30 cellular contexts compared by ENCODE assay signal in genomic region chrX:54950730-54951375, GRCh38. TPM values are rescaled to one million over a fixed set of nuclear protein-coding genes. Genes with fewer than 3 reads are reported as not detected.
DNase-seq lines count a peak whose midpoint lies in the region; ATAC-seq, FAIRE-seq and TF ChIP-seq lines count a peak whose summit lies in the region.
"Had no signal": no experiment of that assay in that cellular context is flagged by ENCODE, and none has a peak within 500 bp of the region (broad histone marks: within the 10 kb centered on the region; RNA-seq: fewer than 3 reads in every experiment).

No MANE protein-coding gene starts in this region.

- H3K9me3 ChIP-seq in right lobe of liver (no peaks in the 10 kb centered on the region), HepG2 (ENCODE audit: low read length) (no peaks in the 10 kb centered on the region), smooth muscle cell (replicated peaks; ENCODE audit: low read depth) (no peaks in the 10 kb centered on the region)
- H3K9me3 ChIP-seq: A549, BLaER1, gastroesophageal sphincter, upper lobe of right lung had no signal

- no peak overlapping the region for H2AFZ ChIP-seq in HepG2 (ENCODE audit: low read length)
- no peak overlapping the region for H2AFZ ChIP-seq in smooth muscle cell (ENCODE audit: low read depth)

- 31% methylated on average over 2 of the region's 8 CpGs for WGBS in right lobe of liver (ENCODE audit: insufficient coverage, low coverage, low lambda C conversion rate, missing lambda C conversion rate)
- WGBS in HepG2 (ENCODE audit: low lambda C conversion rate) = no CpG with 5 or more reads among the region's 8 CpGs
- 72% methylated on average over 8 of the region's 8 CpGs for WGBS in smooth muscle cell (ENCODE audit: low lambda C conversion rate)

- peak; percentile 35 to 65 (median 44) for ATAC-seq in right lobe of liver
- ATAC-seq in HepG2 = no peak
- no peak for ATAC-seq in naive thymus-derived CD8-positive, alpha-beta T cell
- ATAC-seq: A549, gastroesophageal sphincter, HCT116, left cardiac atrium, upper lobe of right lung had no signal

- H3K4me2 ChIP-seq in HepG2 (ENCODE audit: low read depth, low read length) = no peak overlapping the region
- no peak overlapping the region for H3K4me2 ChIP-seq in smooth muscle cell
- H3K4me2 ChIP-seq: A549, BLaER1 had no signal

- H3F3A ChIP-seq in smooth muscle cell (ENCODE audit: low read depth) = no peaks in the 10 kb centered on the region

- H3K27ac Mint-ChIP-seq in activated naive CD8-positive, alpha-beta T cell treated with anti-CD3 and anti-CD28 coated beads for 36 hours = no peak overlapping the region
- no peak overlapping the region for H3K27ac Mint-ChIP-seq in naive thymus-derived CD8-positive, alpha-beta T cell
- H3K27ac Mint-ChIP-seq: nephron; stimulated activated naive CD8-positive, alpha-beta T cell treated with anti-CD3 and anti-CD28 coated beads, Interleukin-15, Interleukin-2, amounts not matched to agents 100 ng/mL and 50 ng/mL, for 24 hours had no signal

- TF ChIP-seq CTCF in right lobe of liver (IDR thresholded peaks at IDR 0.05) = no peak
- no peak for TF ChIP-seq CTCF in HepG2 (CRISPR knock-in tag; IDR thresholded peaks at IDR 0.05)
- peak; percentile 26; the same call in 1 of the 2 replicates for TF ChIP-seq CTCF in VCaP (conservative IDR thresholded peaks at IDR 0.05)
- no peak for TF ChIP-seq CTCF in smooth muscle cell (IDR thresholded peaks at IDR 0.05; ENCODE audit: borderline replicate concordance, insufficient read depth, poor library complexity, severe bottlenecking)

- no peaks in the 10 kb centered on the region for H3K36me3 Mint-ChIP-seq in activated naive CD8-positive, alpha-beta T cell treated with anti-CD3 and anti-CD28 coated beads for 36 hours
- no peaks in the 10 kb centered on the region for H3K36me3 Mint-ChIP-seq in naive thymus-derived CD8-positive, alpha-beta T cell

- no peaks in the 10 kb centered on the region for H3K27me3 ChIP-seq in right lobe of liver
- H3K27me3 ChIP-seq in HepG2 (ENCODE audit: control insufficient read depth in 1 of 2, insufficient read depth in 2 of 2, low read length in 2 of 2) = no peaks in the 10 kb centered on the region
- no peaks in the 10 kb centered on the region for H3K27me3 ChIP-seq in smooth muscle cell (ENCODE audit: low read depth)
- H3K27me3 ChIP-seq: gastroesophageal sphincter, upper lobe of right lung had no signal

- H3K36me3 ChIP-seq in right lobe of liver (peaks cover 0 to 9% (median 0%) of the 10 kb centered on the region in 4 donors), HepG2 (replicated peaks in 1 of 2; ENCODE audit: control insufficient read depth in 1 of 2, insufficient read depth in 2 of 2, low read length in 2 of 2) (no peaks in the 10 kb centered on the region), smooth muscle cell (ENCODE audit: low read depth) (no peaks in the 10 kb centered on the region)
- H3K36me3 ChIP-seq: BLaER1, gastroesophageal sphincter, upper lobe of right lung had no signal

- H3K9ac ChIP-seq in HepG2 (ENCODE audit: insufficient read depth, low read depth, low read length) (no peak overlapping the region), smooth muscle cell (ENCODE audit: low read depth) (no peak overlapping the region)
- H3K9ac ChIP-seq: BLaER1 had no signal

- TF ChIP-seq POLR2A in right lobe of liver (IDR thresholded peaks at IDR 0.05) = no peak
- TF ChIP-seq POLR2A in HepG2 (IDR thresholded peaks at IDR 0.05; ENCODE audit: insufficient read depth in 1 of 2, low read depth in 2 of 2, low read length in 2 of 2) = no peak

- H3K79me2 ChIP-seq in HepG2 (ENCODE audit: insufficient read depth, low read length) = no peaks in the 10 kb centered on the region
- no peaks in the 10 kb centered on the region for H3K79me2 ChIP-seq in smooth muscle cell (ENCODE audit: low read depth)

- CTCF ChIA-PET in HepG2 (lab: Yijun Ruan, JAX; ENCODE audit: low intra/inter-chr PET ratio, low total read pairs) = no interaction called here

- POLR2A ChIA-PET in HepG2 (lab: Yijun Ruan, JAX) = no interaction called here
- POLR2A ChIA-PET in naive thymus-derived CD8-positive, alpha-beta T cell (lab: Charles Lee) = no interaction called here

- TF ChIP-seq EP300 in HepG2 (IDR thresholded peaks at IDR 0.05; ENCODE audit: low read depth in 2 of 2, low read length in 2 of 2) (no peak), HepG2 (CRISPR knock-in tag; IDR thresholded peaks at IDR 0.05; ENCODE audit: borderline replicate concordance) (no peak)

- no peak for FAIRE-seq in HepG2 (lab: Jason Lieb, UNC)
- FAIRE-seq: A549, GM12892 had no signal

- no peaks in the 10 kb centered on the region for H3K9me3 Mint-ChIP-seq in activated naive CD8-positive, alpha-beta T cell treated with anti-CD3 and anti-CD28 coated beads for 36 hours
- H3K9me3 Mint-ChIP-seq in naive thymus-derived CD8-positive, alpha-beta T cell = no peaks in the 10 kb centered on the region
- H3K9me3 Mint-ChIP-seq: stimulated activated naive CD8-positive, alpha-beta T cell treated with anti-CD3 and anti-CD28 coated beads, Interleukin-15, Interleukin-2, amounts not matched to agents 100 ng/mL and 50 ng/mL, for 24 hours had no signal

- intact Hi-C loops in right lobe of liver (cut with DNase I) (no loop called here), HepG2 (cut with micrococcal nuclease; ENCODE audit: unreplicated experiment) (no loop called here)

- H3K4me1 ChIP-seq in right lobe of liver (no peaks in the 10 kb centered on the region), HepG2 (ENCODE audit: insufficient read depth, low read length) (no peaks in the 10 kb centered on the region), smooth muscle cell (ENCODE audit: low read depth) (no peaks in the 10 kb centered on the region)
- H3K4me1 ChIP-seq: A549, BLaER1, gastroesophageal sphincter, upper lobe of right lung had no signal

- DNase-seq in right lobe of liver = peak in 2 of 3 donors; percentile 62 to 66
- no peak for DNase-seq in HepG2 (ENCODE audit: low spot score)
- DNase-seq in NCI-H2107 (lab: John Stamatoyannopoulos, UW) = peak; percentile 43
- DNase-seq in activated naive CD8-positive, alpha-beta T cell treated with anti-CD3 and anti-CD28 coated beads for 36 hours = no peak
- no peak for DNase-seq in smooth muscle cell (lab: John Stamatoyannopoulos, UW; ENCODE audit: unreplicated experiment)
- no peak for DNase-seq in stimulated activated CD4-positive, alpha-beta T cell treated with anti-CD3 and anti-CD28 coated beads, Interleukin-1b, Interleukin-23, amount 100 ng/mL, for 48 hours
- DNase-seq in naive thymus-derived CD8-positive, alpha-beta T cell = no peak
- DNase-seq: activated CD4-positive, alpha-beta T cell treated with anti-CD3 and anti-CD28 coated beads, Interleukin-2, amount 50 U/mL, for 4 hours; activated naive CD4-positive, alpha-beta T cell treated with Interleukin-2 at 50 U/mL for 16 hours; aorta; DMS 273 treated with DMSO at 0.1 percent for 48 hours; effector CD4-positive, alpha-beta T cell; IMR-90; left cardiac atrium; MV-4-11; NCI-H524 treated with DMSO at 0.1 percent for 48 hours; OCI-M1; SIG-M5; stimulated activated CD4-positive, alpha-beta T cell treated with anti-CD3 and anti-CD28 coated beads, Interleukin-2, amount 100 ng/mL, for 48 hours; T-helper 1 cell; upper lobe of right lung had no signal

- no peak overlapping the region for H3K4me3 ChIP-seq in right lobe of liver
- H3K4me3 ChIP-seq in HepG2 (replicated peaks in 1 of 3; ENCODE audit: insufficient read depth in 1 of 3, low read depth in 2 of 3, low read length in 3 of 3) = no peak overlapping the region
- no peak overlapping the region for H3K4me3 ChIP-seq in smooth muscle cell
- H3K4me3 ChIP-seq: A549, BLaER1, gastroesophageal sphincter, upper lobe of right lung had no signal

- H3K4me3 Mint-ChIP-seq in activated naive CD8-positive, alpha-beta T cell treated with anti-CD3 and anti-CD28 coated beads for 36 hours = no peak overlapping the region
- no peak overlapping the region for H3K4me3 Mint-ChIP-seq in naive thymus-derived CD8-positive, alpha-beta T cell
- H3K4me3 Mint-ChIP-seq: nephron; stimulated activated naive CD8-positive, alpha-beta T cell treated with anti-CD3 and anti-CD28 coated beads, Interleukin-15, Interleukin-2, amounts not matched to agents 100 ng/mL and 50 ng/mL, for 24 hours had no signal

- no peaks in the 10 kb centered on the region for H3K4me1 Mint-ChIP-seq in activated naive CD8-positive, alpha-beta T cell treated with anti-CD3 and anti-CD28 coated beads for 36 hours
- peaks cover 0 to 5% (median 0%) of the 10 kb centered on the region in 4 donors for H3K4me1 Mint-ChIP-seq in naive thymus-derived CD8-positive, alpha-beta T cell
- H3K4me1 Mint-ChIP-seq: nephron had no signal

- no peak for TF ChIP-seq RAD21 in HepG2 (CRISPR knock-in tag; IDR thresholded peaks at IDR 0.05)

- H4K20me1 ChIP-seq in HepG2 (ENCODE audit: insufficient read depth, low read length) (no peaks in the 10 kb centered on the region), smooth muscle cell (ENCODE audit: low read depth) (no peaks in the 10 kb centered on the region)
- H4K20me1 ChIP-seq: BLaER1 had no signal

- no peaks in the 10 kb centered on the region for H3K27me3 Mint-ChIP-seq in activated naive CD8-positive, alpha-beta T cell treated with anti-CD3 and anti-CD28 coated beads for 36 hours
- no peaks in the 10 kb centered on the region for H3K27me3 Mint-ChIP-seq in naive thymus-derived CD8-positive, alpha-beta T cell
- H3K27me3 Mint-ChIP-seq: stimulated activated naive CD8-positive, alpha-beta T cell treated with anti-CD3 and anti-CD28 coated beads, Interleukin-15, Interleukin-2, amounts not matched to agents 100 ng/mL and 50 ng/mL, for 24 hours had no signal

- in situ Hi-C loops in HepG2 (cut with HindIII; ENCODE audit: extremely low pct_ligation_motif_present, low pct_unique_long_range_greater_than_20kb) = no loop called here

- no TSS peak for BruUV-seq in HepG2 (replicated peaks; lab: Mats Ljungman, UMichigan)

- H3K27ac ChIP-seq in right lobe of liver (no peak overlapping the region), HepG2 (ENCODE audit: extremely low read length, insufficient read depth, low read length) (no peak overlapping the region), VCaP (peak overlapping the region; percentile 66), smooth muscle cell (ENCODE audit: low read depth) (no peak overlapping the region)
- H3K27ac ChIP-seq: A549, BLaER1, gastroesophageal sphincter, HL-60, upper lobe of right lung had no signal

RNA-seq across cellular contexts. Expression of gene TRO, which starts 30.2 kb away (rescaled TPM):
- 1 to 10 TPM in 1 of 6 experiments, under 1 TPM in 5; 0.06 to 1.4 (median 0.49) TPM for total RNA-seq in right lobe of liver
- 7.5 and 13.8 TPM in 2 replicates for total RNA-seq in HepG2 (2016; rRNA removed; fragmentation: Illumina TruSeq; extraction: Trizol)
- total RNA-seq in HepG2 (2016; cell fraction: cytosol; rRNA removed; fragmentation: Illumina TruSeq; extraction: Trizol; ENCODE audit: low read depth) = 0.71 and 1.3 TPM in 2 replicates
- total RNA-seq in HepG2 (2016; cell fraction: insoluble cytoplasmic fraction; rRNA removed; fragmentation: Illumina TruSeq; extraction: Trizol) = 7.0 and 14.8 TPM in 2 replicates
- total RNA-seq in HepG2 (2016; cell fraction: membrane; rRNA removed; fragmentation: Illumina TruSeq; extraction: Trizol) = 1.6 and 1.8 TPM in 2 replicates
- 20.8 and 22.3 TPM in 2 replicates for total RNA-seq in HepG2 (2016; cell fraction: nucleus; rRNA removed; fragmentation: Illumina TruSeq; extraction: Trizol)
- polyA plus RNA-seq in HepG2 (2011; rRNA removed) = 25.4 and 36.3 TPM in 2 replicates
- polyA plus RNA-seq in HepG2 (2011; cell fraction: cytosol; rRNA removed) = 11.4 and 14.3 TPM in 2 replicates
- polyA plus RNA-seq in HepG2 (2011; cell fraction: nucleus; rRNA removed) = 189 and 210 TPM in 2 replicates
- polyA plus RNA-seq in HepG2 (2012) = 13.1 and 14.2 TPM in 2 replicates
- 0.34 and 0.37 TPM in 2 replicates for polyA plus RNA-seq in HepG2 (2016; cell fraction: cytosol; fragmentation: Illumina TruSeq; extraction: Trizol; ENCODE audit: low read depth)
- polyA plus RNA-seq in HepG2 (2016; cell fraction: insoluble cytoplasmic fraction; fragmentation: Illumina TruSeq; extraction: Trizol; ENCODE audit: low read depth) = 3.6 and 5.1 TPM in 2 replicates
- polyA plus RNA-seq in HepG2 (2016; cell fraction: membrane; fragmentation: Illumina TruSeq; extraction: Trizol; ENCODE audit: low read depth) = 0.68 and 0.82 TPM in 2 replicates
- polyA plus RNA-seq in HepG2 (2016; cell fraction: nucleus; fragmentation: Illumina TruSeq; extraction: Trizol; ENCODE audit: insufficient read depth, low read depth) = 56.4 and 60.7 TPM in 2 replicates
- polyA minus RNA-seq in HepG2 (2011; rRNA and poly(A)+ RNA removed; ENCODE audit: low replicate concordance) = 12.8 TPM in 1 of 2 replicates, not detected in the other
- 7.1 and 7.9 TPM in 2 replicates for polyA minus RNA-seq in HepG2 (2011; cell fraction: cytosol; rRNA and poly(A)+ RNA removed)
- 22.1 and 22.8 TPM in 2 replicates for polyA minus RNA-seq in HepG2 (2011; cell fraction: nucleus; rRNA and poly(A)+ RNA removed)
- total RNA-seq in activated naive CD8-positive, alpha-beta T cell treated with anti-CD3 and anti-CD28 coated beads for 36 hours = 1 to 10 TPM; 5.9 to 7.9 TPM
- total RNA-seq in smooth muscle cell = 60.0 and 78.7 TPM in 2 replicates
- polyA plus RNA-seq in smooth muscle cell = 84.6 and 98.6 TPM in 2 replicates
- 1 to 10 TPM; 3.2 to 4.0 TPM for total RNA-seq in naive thymus-derived CD8-positive, alpha-beta T cell
- 1 to 10 TPM in 2 of 3 donors, under 1 TPM in 1; 0.48 to 2.6 (median 1.2) TPM for polyA plus RNA-seq in naive thymus-derived CD8-positive, alpha-beta T cell

RNA-seq across cellular contexts. Expression of gene PFKFB1, which starts 43.1 kb away (rescaled TPM):
- total RNA-seq in right lobe of liver (10 to 100 TPM in 4 of 6 experiments, 1 to 10 TPM in 2; 3.8 to 21.8 (median 16.7) TPM), HepG2 (2016; rRNA removed; fragmentation: Illumina TruSeq; extraction: Trizol) (1.5 and 1.7 TPM in 2 replicates), smooth muscle cell (not detected in 2 replicates)
- 1.3 and 1.7 TPM in 2 replicates for total RNA-seq in HepG2 (2016; cell fraction: cytosol; rRNA removed; fragmentation: Illumina TruSeq; extraction: Trizol; ENCODE audit: low read depth)
- total RNA-seq in HepG2 (2016; cell fraction: insoluble cytoplasmic fraction; rRNA removed; fragmentation: Illumina TruSeq; extraction: Trizol) = 1.5 and 1.6 TPM in 2 replicates
- total RNA-seq in HepG2 (2016; cell fraction: membrane; rRNA removed; fragmentation: Illumina TruSeq; extraction: Trizol) = 1.1 and 1.4 TPM in 2 replicates
- total RNA-seq in HepG2 (2016; cell fraction: nucleus; rRNA removed; fragmentation: Illumina TruSeq; extraction: Trizol) = 2.6 and 3.1 TPM in 2 replicates
- polyA plus RNA-seq in HepG2 (2011; rRNA removed) (2.9 and 3.8 TPM in 2 replicates), smooth muscle cell (0.37 and 0.42 TPM in 2 replicates)
- polyA plus RNA-seq in HepG2 (2011; cell fraction: cytosol; rRNA removed) = 1.3 and 2.3 TPM in 2 replicates
- 5.8 and 10.5 TPM in 2 replicates for polyA plus RNA-seq in HepG2 (2011; cell fraction: nucleus; rRNA removed)
- 1.7 and 3.6 TPM in 2 replicates for polyA plus RNA-seq in HepG2 (2012)
- 0.21 TPM in 1 of 2 replicates, not detected in the other for polyA plus RNA-seq in HepG2 (2016; cell fraction: cytosol; fragmentation: Illumina TruSeq; extraction: Trizol; ENCODE audit: low read depth)
- polyA plus RNA-seq in HepG2 (2016; cell fraction: insoluble cytoplasmic fraction; fragmentation: Illumina TruSeq; extraction: Trizol; ENCODE audit: low read depth) = 1.5 and 1.6 TPM in 2 replicates
- polyA plus RNA-seq in HepG2 (2016; cell fraction: membrane; fragmentation: Illumina TruSeq; extraction: Trizol; ENCODE audit: low read depth) = 0.22 and 0.62 TPM in 2 replicates
- polyA plus RNA-seq in HepG2 (2016; cell fraction: nucleus; fragmentation: Illumina TruSeq; extraction: Trizol; ENCODE audit: insufficient read depth, low read depth) = 6.1 and 6.2 TPM in 2 replicates
- 2.2 TPM in 1 of 2 replicates, not detected in the other for polyA minus RNA-seq in HepG2 (2011; rRNA and poly(A)+ RNA removed; ENCODE audit: low replicate concordance)
- 0.70 and 1.7 TPM in 2 replicates for polyA minus RNA-seq in HepG2 (2011; cell fraction: cytosol; rRNA and poly(A)+ RNA removed)
- polyA minus RNA-seq in HepG2 (2011; cell fraction: nucleus; rRNA and poly(A)+ RNA removed) = 4.2 and 6.3 TPM in 2 replicates
- under 1 TPM; 0.54 to 0.86 TPM for total RNA-seq in activated naive CD8-positive, alpha-beta T cell treated with anti-CD3 and anti-CD28 coated beads for 36 hours
- total RNA-seq in naive thymus-derived CD8-positive, alpha-beta T cell = 1 to 10 TPM in 1 of 2 experiments, under 1 TPM in 1; 0.44 to 1.1 TPM
- under 1 TPM; 0.16 to 0.31 (median 0.26) TPM for polyA plus RNA-seq in naive thymus-derived CD8-positive, alpha-beta T cell
- total RNA-seq: upper lobe of right lung had no signal
- polyA plus RNA-seq: aorta had no signal

RNA-seq across cellular contexts. Expression of gene APEX2, which starts 49.3 kb away (rescaled TPM):
- total RNA-seq in right lobe of liver (10 to 100 TPM in 2 of 6 experiments, 1 to 10 TPM in 4; 4.9 to 12.5 (median 8.6) TPM), HepG2 (2016; rRNA removed; fragmentation: Illumina TruSeq; extraction: Trizol) (12.7 and 16.2 TPM in 2 replicates), smooth muscle cell (9.3 and 16.5 TPM in 2 replicates)
- 1.4 and 1.9 TPM in 2 replicates for total RNA-seq in HepG2 (2016; cell fraction: cytosol; rRNA removed; fragmentation: Illumina TruSeq; extraction: Trizol; ENCODE audit: low read depth)
- total RNA-seq in HepG2 (2016; cell fraction: insoluble cytoplasmic fraction; rRNA removed; fragmentation: Illumina TruSeq; extraction: Trizol) = 13.0 and 15.4 TPM in 2 replicates
- total RNA-seq in HepG2 (2016; cell fraction: membrane; rRNA removed; fragmentation: Illumina TruSeq; extraction: Trizol) = 4.6 and 6.1 TPM in 2 replicates
- 6.2 and 8.3 TPM in 2 replicates for total RNA-seq in HepG2 (2016; cell fraction: nucleus; rRNA removed; fragmentation: Illumina TruSeq; extraction: Trizol)
- polyA plus RNA-seq in HepG2 (2011; rRNA removed) (14.6 and 17.8 TPM in 2 replicates), smooth muscle cell (16.1 and 22.5 TPM in 2 replicates)
- polyA plus RNA-seq in HepG2 (2011; cell fraction: cytosol; rRNA removed) = 16.0 and 18.7 TPM in 2 replicates
- 10.1 and 11.9 TPM in 2 replicates for polyA plus RNA-seq in HepG2 (2011; cell fraction: nucleus; rRNA removed)
- polyA plus RNA-seq in HepG2 (2012) = 5.0 and 5.1 TPM in 2 replicates
- polyA plus RNA-seq in HepG2 (2016; cell fraction: cytosol; fragmentation: Illumina TruSeq; extraction: Trizol; ENCODE audit: low read depth) = 1.7 TPM in 2 replicates
- 19.5 and 21.2 TPM in 2 replicates for polyA plus RNA-seq in HepG2 (2016; cell fraction: insoluble cytoplasmic fraction; fragmentation: Illumina TruSeq; extraction: Trizol; ENCODE audit: low read depth)
- polyA plus RNA-seq in HepG2 (2016; cell fraction: membrane; fragmentation: Illumina TruSeq; extraction: Trizol; ENCODE audit: low read depth) = 4.1 and 4.3 TPM in 2 replicates
- 12.6 and 12.8 TPM in 2 replicates for polyA plus RNA-seq in HepG2 (2016; cell fraction: nucleus; fragmentation: Illumina TruSeq; extraction: Trizol; ENCODE audit: insufficient read depth, low read depth)
- 23.2 and 111 TPM in 2 replicates for polyA minus RNA-seq in HepG2 (2011; rRNA and poly(A)+ RNA removed; ENCODE audit: low replicate concordance)
- polyA minus RNA-seq in HepG2 (2011; cell fraction: cytosol; rRNA and poly(A)+ RNA removed) = 7.2 and 11.3 TPM in 2 replicates
- 6.3 and 8.0 TPM in 2 replicates for polyA minus RNA-seq in HepG2 (2011; cell fraction: nucleus; rRNA and poly(A)+ RNA removed)
- 10 to 100 TPM; 41.7 to 41.8 TPM for total RNA-seq in activated naive CD8-positive, alpha-beta T cell treated with anti-CD3 and anti-CD28 coated beads for 36 hours
- total RNA-seq in naive thymus-derived CD8-positive, alpha-beta T cell = 10 to 100 TPM; 13.5 to 14.0 TPM
- 10 to 100 TPM; 20.4 to 21.6 (median 21.2) TPM for polyA plus RNA-seq in naive thymus-derived CD8-positive, alpha-beta T cell

Comparison
In these comparisons a context has a peak if more than half of its experiments do, and no peak if none do; other contexts are left out.
1. ATAC-seq: peak in right lobe of liver (4 of 4); none in HepG2 (single experiment) and naive thymus-derived CD8-positive, alpha-beta T cell (0 of 2).
2. DNase-seq: peak in right lobe of liver (2 of 3) and NCI-H2107 (single experiment); none in HepG2 (single experiment), activated naive CD8-positive, alpha-beta T cell treated with anti-CD3 and anti-CD28 coated beads for 36 hours (single experiment), smooth muscle cell (single experiment), stimulated activated CD4-positive, alpha-beta T cell treated with anti-CD3 and anti-CD28 coated beads, Interleukin-1b, Interleukin-23, amount 100 ng/mL, for 48 hours (single experiment) and naive thymus-derived CD8-positive, alpha-beta T cell (0 of 10).